In genomic region chr12:121673013-121673441, GRCh38 we compare ENCODE assay signal across 1 cellular context.
TF ChIP-seq lines count a peak whose summit lies in the region.

No MANE protein-coding gene starts in this region.

TF ChIP-seq in HepG2, 621 proteins besides CTCF, POLR2A, EP300 and RAD21:
- TF ChIP-seq ZNF740 (CRISPR knock-in tag; IDR thresholded peaks at IDR 0.05) (peak; percentile 77), ZNF687 (CRISPR knock-in tag; IDR thresholded peaks at IDR 0.05) (peak; percentile 40), ZBTB25 (CRISPR knock-in tag; IDR thresholded peaks at IDR 0.05) (no peak), ADNP (CRISPR knock-in tag; IDR thresholded peaks at IDR 0.05) (0 out of 2 replicates have a peak, but pooled peaks have one; percentile 42), CREM (IDR thresholded peaks at IDR 0.05) (0 out of 2 replicates have a peak, but pooled peaks have one; percentile 2), CREM (CRISPR knock-in tag; IDR thresholded peaks at IDR 0.05) (no peak), ZNF263 (CRISPR knock-in tag; IDR thresholded peaks at IDR 0.05) (no peak), ZBTB7A (CRISPR knock-in tag; IDR thresholded peaks at IDR 0.05) (0 out of 2 replicates have a peak, but pooled peaks have one; percentile 20), ZFAT (CRISPR knock-in tag; conservative IDR thresholded peaks at IDR 0.05) (no peak), FOSL1 (CRISPR knock-in tag; IDR thresholded peaks at IDR 0.05; ENCODE audit: borderline replicate concordance) (no peak), ZNF510 (CRISPR knock-in tag; IDR thresholded peaks at IDR 0.05; ENCODE audit: low read depth) (no peak), AHR (CRISPR knock-in tag; IDR thresholded peaks at IDR 0.05) (0 out of 2 replicates have a peak, but pooled peaks have one; percentile 29), SALL1 (CRISPR knock-in tag; IDR thresholded peaks at IDR 0.05) (0 out of 2 replicates have a peak, but pooled peaks have one; percentile 12), CAMTA2 (CRISPR knock-in tag; IDR thresholded peaks at IDR 0.05; ENCODE audit: borderline replicate concordance) (0 out of 2 replicates have a peak, but pooled peaks have one; percentile 35)
TF ChIP-seq in HepG2: peak in this region for 8.
